9 cellular contexts compared by ENCODE assay signal in the genomic region with DNA sequence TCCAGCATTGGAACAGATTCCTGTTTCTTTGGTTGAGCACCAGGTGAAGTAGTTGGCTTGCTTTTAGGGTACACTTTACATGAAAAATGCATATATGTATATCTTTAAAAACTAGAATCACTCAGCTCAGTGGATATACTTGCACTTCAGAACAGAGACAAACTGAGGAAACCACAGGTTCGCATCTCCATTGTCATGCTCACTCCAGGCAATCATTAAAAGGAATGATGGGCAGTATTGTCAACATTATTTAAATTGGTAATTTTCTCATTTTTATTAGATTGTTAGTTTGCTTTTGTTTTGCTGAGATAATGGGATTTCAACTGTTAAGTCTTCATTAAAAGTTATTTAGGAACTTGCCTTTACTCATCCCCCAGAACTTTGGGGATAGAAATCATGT.
"Had no signal": no experiment of that assay in that cellular context is flagged by ENCODE, and none has a peak within 500 bp of the region (broad histone marks: within the 10 kb centered on the region; RNA-seq: fewer than 3 reads in every experiment).

No MANE protein-coding gene starts in this region.

- H3K27ac ChIP-seq: GM23248 had no signal

- ATAC-seq: HCT116 had no signal

- H3K4me1 ChIP-seq: HAP-1 had no signal

- FAIRE-seq: H54 had no signal

- H3K36me3 ChIP-seq: HAP-1 had no signal

- H3K9me3 Mint-ChIP-seq: HFFc6 had no signal

- H3K4me3 ChIP-seq: GM23248, HAP-1 had no signal

- H3K27ac Mint-ChIP-seq: HFFc6 had no signal

- H3K9ac ChIP-seq: GM23248 had no signal

- H3K9me3 ChIP-seq: HAP-1 had no signal

- H3K4me3 Mint-ChIP-seq: H9, HFFc6 had no signal

- DNase-seq: GM23248, GOT3, H7, H9, HCEC 1CT, HFFc6 had no signal

- H2AFZ ChIP-seq: GM23248 had no signal
